19 cellular contexts compared by ENCODE assay signal in the genomic region with DNA sequence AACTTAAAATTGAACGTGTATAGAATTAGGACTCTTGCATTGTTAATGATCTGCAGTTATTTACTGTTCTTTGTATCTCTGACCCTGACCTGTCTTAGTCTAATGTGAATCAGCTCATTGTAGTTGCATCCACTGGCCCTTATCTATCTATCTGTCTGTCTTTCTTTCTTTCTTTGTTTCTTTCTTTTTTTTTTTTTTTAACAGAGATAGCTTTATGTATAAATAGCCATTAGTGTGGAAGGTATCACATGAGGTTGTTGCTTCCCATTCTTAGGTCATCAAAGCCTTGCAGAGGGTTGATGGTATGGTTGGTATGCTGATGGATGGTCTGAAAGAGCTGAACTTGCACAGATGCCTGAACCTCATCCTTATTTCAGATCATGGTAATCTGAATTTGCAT. TPM values are rescaled to one million over a fixed set of nuclear protein-coding genes. Genes with fewer than 3 reads are reported as not detected.
DNase-seq lines count a peak whose midpoint lies in the region; ATAC-seq, FAIRE-seq and TF ChIP-seq lines count a peak whose summit lies in the region.
"Had no signal": no experiment of that assay in that cellular context is flagged by ENCODE, and none has a peak within 500 bp of the region (broad histone marks: within the 10 kb centered on the region; RNA-seq: fewer than 3 reads in every experiment).

No MANE protein-coding gene starts in this region.

- peak overlapping the region; percentile 16; the same call in 1 of the 2 replicates for H3K27ac Mint-ChIP-seq in HFFc6
- H3K27ac Mint-ChIP-seq: CD14-positive monocyte had no signal

- DNase-seq in AG08396 (ENCODE audit: low spot score) (peak; percentile 24), HFFc6 (no peak), choroid plexus epithelial cell (ENCODE audit: low read depth) (peak; percentile 73), left lobe of liver (ENCODE audit: low spot score) (no peak), kidney (no peak), T-helper 9 cell (no peak), hepatocyte (ENCODE audit: low spot score) (no peak), heart right ventricle (no peak)
- DNase-seq: GDM1, GM23248, KBM-7, NCI-H1092, NCI-H187, NCI-H446 treated with DMSO at 0.1 percent for 48 hours, NCI-H748 treated with DMSO at 0.1 percent for 48 hours, PC-3 had no signal

- no peaks in the 10 kb centered on the region for H3K9me3 Mint-ChIP-seq in HFFc6
- H3K9me3 Mint-ChIP-seq: CD14-positive monocyte had no signal

- no peak overlapping the region for H3K9ac ChIP-seq in kidney (ENCODE audit: low read length in 2 of 2)
- H3K9ac ChIP-seq: GM23248 had no signal

- H3K27ac ChIP-seq in kidney (ENCODE audit: low read depth in 2 of 2, low read length in 2 of 2) (no peak overlapping the region), hepatocyte (no peak overlapping the region), heart right ventricle (no peak overlapping the region)
- H3K27ac ChIP-seq: 22Rv1, GM23248, HL-60 had no signal

- H3K4me3 ChIP-seq in choroid plexus epithelial cell (ENCODE audit: low read depth, low read length) = no peak overlapping the region
- no peak overlapping the region for H3K4me3 ChIP-seq in kidney (ENCODE audit: low read length in 2 of 2)
- H3K4me3 ChIP-seq in hepatocyte = no peak overlapping the region
- H3K4me3 ChIP-seq in heart right ventricle = no peak overlapping the region
- H3K4me3 ChIP-seq: GM23248 had no signal

- H3K79me2 ChIP-seq in hepatocyte = no peaks in the 10 kb centered on the region

- WGBS in hepatocyte (ENCODE audit: low lambda C conversion rate, missing lambda C conversion rate) = 46% methylated on average over 1 of the region's 1 CpG
- WGBS in heart right ventricle, 2 donors = 50 to 68% methylated on average over 1 of the region's 1 CpG

- H4K20me1 ChIP-seq in hepatocyte (ENCODE audit: insufficient read depth, poor library complexity, severe bottlenecking) = no peaks in the 10 kb centered on the region

- TF ChIP-seq CTCF in HFFc6 (IDR thresholded peaks at IDR 0.05) = no peak
- no peak for TF ChIP-seq CTCF in choroid plexus epithelial cell (conservative IDR thresholded peaks at IDR 0.05; ENCODE audit: low read depth, low read length)
- TF ChIP-seq CTCF in kidney (IDR thresholded peaks at IDR 0.05; ENCODE audit: borderline replicate concordance, extremely low read depth, insufficient read depth) = no peak
- TF ChIP-seq CTCF in hepatocyte (IDR thresholded peaks at IDR 0.05; ENCODE audit: poor library complexity) = no peak
- TF ChIP-seq CTCF in heart right ventricle (IDR thresholded peaks at IDR 0.05) = no peak

- H3K4me3 Mint-ChIP-seq in HFFc6 = no peak overlapping the region
- H3K4me3 Mint-ChIP-seq: CD14-positive monocyte had no signal

- intact Hi-C loops in kidney (cut with DNase I) = no loop called here
- intact Hi-C loops in heart right ventricle (cut with DNase I) = no loop called here

- H3K36me3 Mint-ChIP-seq in HFFc6 (ENCODE audit: low read depth) = peaks cover 19% of the 10 kb centered on the region
- H3K36me3 Mint-ChIP-seq: CD14-positive monocyte had no signal

- no peaks in the 10 kb centered on the region for H3K9me2 ChIP-seq in hepatocyte (replicated peaks; ENCODE audit: insufficient read depth)

- ATAC-seq in left lobe of liver = peak; percentile 32
- no peak for ATAC-seq in heart right ventricle
- ATAC-seq: PC-3 had no signal

- no peak overlapping the region for H3K4me2 ChIP-seq in hepatocyte

- H3K27me3 Mint-ChIP-seq in HFFc6 (ENCODE audit: insufficient read depth) = no peaks in the 10 kb centered on the region; the same call in 1 of the 2 replicates

- no peaks in the 10 kb centered on the region for H3K4me1 ChIP-seq in kidney (ENCODE audit: control insufficient read depth in 1 of 2, insufficient read depth in 1 of 2, low read depth in 1 of 2, low read length in 2 of 2)
- peaks cover 14% of the 10 kb centered on the region for H3K4me1 ChIP-seq in hepatocyte (ENCODE audit: insufficient read depth)
- no peaks in the 10 kb centered on the region for H3K4me1 ChIP-seq in heart right ventricle

- no peak for FAIRE-seq in kidney (lab: Jason Lieb, UNC)

- H3K36me3 ChIP-seq in kidney (ENCODE audit: control insufficient read depth in 1 of 2, insufficient read depth in 2 of 2, low read length in 2 of 2) = peaks cover 0 to 4% of the 10 kb centered on the region in 2 donors
- H3K36me3 ChIP-seq in hepatocyte (replicated peaks; ENCODE audit: insufficient read depth, low read depth) = no peaks in the 10 kb centered on the region
- peaks cover 0 to 10% (median 0%) of the 10 kb centered on the region in 9 donors for H3K36me3 ChIP-seq in heart right ventricle

- no peaks in the 10 kb centered on the region for H3K27me3 ChIP-seq in hepatocyte
- H3K27me3 ChIP-seq in heart right ventricle = no peaks in the 10 kb centered on the region

- H2AFZ ChIP-seq in hepatocyte = no peak overlapping the region
- H2AFZ ChIP-seq: GM23248 had no signal

- H3K9me3 ChIP-seq in kidney (ENCODE audit: control insufficient read depth in 1 of 2, low read length in 2 of 2) = no peaks in the 10 kb centered on the region
- no peaks in the 10 kb centered on the region for H3K9me3 ChIP-seq in hepatocyte (ENCODE audit: low read depth)
- H3K9me3 ChIP-seq in heart right ventricle = no peaks in the 10 kb centered on the region

- H3K4me1 Mint-ChIP-seq in HFFc6 (ENCODE audit: low read depth) = peaks cover 42% of the 10 kb centered on the region
- H3K4me1 Mint-ChIP-seq: CD14-positive monocyte had no signal

RNA-seq across cellular contexts. Expression of a gene that starts 59.9 kb away (rescaled TPM):
- 10 to 100 TPM; 30.1 to 39.5 (median 36.3) TPM for total RNA-seq in HFFc6 (2021; fragmentation: NEBNext Ultra II Directional; extraction: Animal tissue kit (Norgen Biotek cat#: 25700))
- total RNA-seq in left lobe of liver = 49.1 TPM
- total RNA-seq in kidney = 6.5 TPM
- 3.7 TPM for polyA plus RNA-seq in kidney (ENCODE audit: insufficient read depth, low read depth, low replicate concordance)
- 86.9 and 91.4 TPM in 2 replicates for total RNA-seq in hepatocyte
- polyA plus RNA-seq in hepatocyte = 74.7 and 81.5 TPM in 2 replicates
- total RNA-seq in heart right ventricle = 1 to 10 TPM; 1.1 to 3.2 (median 2.1) TPM
- polyA plus RNA-seq in heart right ventricle = 1 to 10 TPM in 1 of 2 donors, under 1 TPM in 1; 0.45 to 2.3 TPM
- polyA plus RNA-seq: CD14-positive monocyte had no signal

Comparison
In these comparisons a context has a peak if more than half of its experiments do, and no peak if none do; other contexts are left out.
1. DNase-seq: peak in AG08396 (single experiment) and choroid plexus epithelial cell (single experiment); none in HFFc6 (single experiment), left lobe of liver (single experiment), kidney (single experiment), T-helper 9 cell (single experiment), hepatocyte (single experiment) and heart right ventricle (0 of 2).